ENCODE assay signal across 20 cellular contexts in the genomic region with DNA sequence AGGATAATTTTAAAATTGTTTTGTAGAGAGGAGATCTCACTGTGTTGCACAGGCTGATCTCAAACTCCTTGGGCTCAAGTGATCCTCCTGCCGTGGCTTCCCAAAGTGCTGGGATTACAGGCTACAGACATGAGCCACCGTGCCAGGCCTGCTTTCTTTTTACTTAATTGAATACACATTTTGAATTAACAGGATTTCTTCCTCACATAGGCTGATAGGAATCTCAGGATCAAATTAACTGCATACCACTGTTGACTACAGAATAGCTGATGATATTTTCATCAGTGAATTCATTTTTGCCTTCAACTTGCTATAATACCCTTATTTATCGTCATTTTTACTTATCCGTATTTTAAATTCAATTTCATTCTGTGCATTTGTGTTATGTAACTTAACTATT.
DNase-seq lines count a peak whose midpoint lies in the region; FAIRE-seq and TF ChIP-seq lines count a peak whose summit lies in the region.
"Had no signal": no experiment of that assay in that cellular context is flagged by ENCODE, and none has a peak within 500 bp of the region (broad histone marks: within the 10 kb centered on the region; RNA-seq: fewer than 3 reads in every experiment).

No MANE protein-coding gene starts in this region.

- peak; percentile 30 for DNase-seq in BE2C
- DNase-seq in NCI-H82 treated with DMSO at 0.1 percent for 48 hours (lab: John Stamatoyannopoulos, UW; ENCODE audit: unreplicated experiment): peak; percentile 35
- DNase-seq in SK-N-SH: peak; percentile 31
- DNase-seq in endothelial cell of umbilical vein (ENCODE audit: low read depth, low spot score): no peak
- no peak for DNase-seq in activated CD4-positive, CD25-positive, alpha-beta regulatory T cell (lab: John Stamatoyannopoulos, UW)
- DNase-seq in CD4-positive, alpha-beta memory T cell: no peak
- no peak for DNase-seq in activated effector memory CD4-positive, alpha-beta T cell treated with anti-CD3 and anti-CD28 coated beads, Interleukin-2, amount 50 U/mL, for 16 hours
- no peak for DNase-seq in AML-193 (lab: John Stamatoyannopoulos, UW)
- DNase-seq: 8988T; Caco-2; CD4-positive, CD25-positive, alpha-beta regulatory T cell; DMS153; DMS79; GDM1; GM23248; HCEC 1CT had no signal

- no peaks in the 10 kb centered on the region for H3K9me2 ChIP-seq in SK-N-SH

- H3K9ac ChIP-seq in SK-N-SH: no peak overlapping the region
- no peak overlapping the region for H3K9ac ChIP-seq in endothelial cell of umbilical vein (replicated peaks; ENCODE audit: extremely low read depth, insufficient read depth, low read length)
- H3K9ac ChIP-seq: GM23248 had no signal

- WGBS in SK-N-SH (ENCODE audit: low lambda C conversion rate): 3% methylated on average over 4 of the region's 4 CpGs

- dilution Hi-C loops in endothelial cell of umbilical vein (cut with MboI; ENCODE audit: extremely low pct_ligation_motif_present, low sequenced_read_pairs): no loop called here

- no peak for TF ChIP-seq POLR2A in endothelial cell of umbilical vein (IDR thresholded peaks at IDR 0.05; ENCODE audit: low read depth, low read length)

- H3K36me3 ChIP-seq in BE2C (no peaks in the 10 kb centered on the region), SK-N-SH (replicated peaks in 1 of 2; ENCODE audit: control insufficient read depth in 1 of 2, insufficient read depth in 2 of 2, low read length in 1 of 2) (no peaks in the 10 kb centered on the region), endothelial cell of umbilical vein (ENCODE audit: control insufficient read depth in 2 of 2, extremely low read depth in 1 of 2, insufficient read depth in 2 of 2, low read length in 2 of 2) (no peaks in the 10 kb centered on the region)
- H3K36me3 ChIP-seq in CD4-positive, alpha-beta memory T cell (ENCODE audit: insufficient read depth, low read length): no peaks in the 10 kb centered on the region

- TF ChIP-seq CTCF in BE2C (IDR thresholded peaks at IDR 0.05; ENCODE audit: low read depth, low read length): no peak
- no peak for TF ChIP-seq CTCF in SK-N-SH (IDR thresholded peaks at IDR 0.05)
- TF ChIP-seq CTCF in endothelial cell of umbilical vein (IDR thresholded peaks at IDR 0.05; ENCODE audit: extremely low read depth in 1 of 2, insufficient read depth in 1 of 2, low read depth in 1 of 2, low read length in 2 of 2): no peak

- H3K27me3 ChIP-seq in BE2C (no peaks in the 10 kb centered on the region), SK-N-SH (ENCODE audit: insufficient read depth) (no peaks in the 10 kb centered on the region), endothelial cell of umbilical vein (ENCODE audit: control insufficient read depth in 2 of 2, insufficient read depth in 2 of 2, low read length in 2 of 2) (no peaks in the 10 kb centered on the region)
- H3K27me3 ChIP-seq in CD4-positive, alpha-beta memory T cell (ENCODE audit: insufficient read depth, low read length): no peaks in the 10 kb centered on the region

- H3K4me1 ChIP-seq in BE2C: 0 out of 2 replicates have a peak, but pooled peaks cover 2% of the 10 kb centered on the region
- peaks cover 0 to 13% of the 10 kb centered on the region in 2 experiments; a peak in 2 of 4 replicates for H3K4me1 ChIP-seq in SK-N-SH (ENCODE audit: control insufficient read depth in 1 of 2, insufficient read depth in 2 of 2, low read depth in 1 of 2, low read length in 1 of 2)
- peaks cover 8% of the 10 kb centered on the region for H3K4me1 ChIP-seq in endothelial cell of umbilical vein (ENCODE audit: control insufficient read depth, extremely low read depth, insufficient read depth, low read length)
- no peaks in the 10 kb centered on the region for H3K4me1 ChIP-seq in CD4-positive, alpha-beta memory T cell (ENCODE audit: insufficient read depth, low read length)
- H3K4me1 ChIP-seq: Caco-2 had no signal

- peak; percentile 8 for FAIRE-seq in endothelial cell of umbilical vein (lab: Jason Lieb, UNC)
- FAIRE-seq: GM12892, GM18507 had no signal

- no peaks in the 10 kb centered on the region for H3K4me1 Mint-ChIP-seq in CD4-positive, alpha-beta memory T cell
- H3K4me1 Mint-ChIP-seq: B cell; CD4-positive, CD25-positive, alpha-beta regulatory T cell had no signal

- peak overlapping the region; percentile 31 for H3K4me3 ChIP-seq in BE2C (ENCODE audit: low read depth, low read length)
- H3K4me3 ChIP-seq in SK-N-SH (ENCODE audit: low read depth in 2 of 2, low read length in 1 of 2): no peak overlapping the region
- H3K4me3 ChIP-seq in endothelial cell of umbilical vein (replicated peaks in 1 of 3; ENCODE audit: insufficient read depth in 1 of 3, low read depth in 1 of 3, low read length in 3 of 3): no peak overlapping the region
- no peak overlapping the region for H3K4me3 ChIP-seq in CD4-positive, alpha-beta memory T cell (ENCODE audit: low read length in 2 of 2)
- H3K4me3 ChIP-seq: GM23248 had no signal

- H3K27ac Mint-ChIP-seq in CD4-positive, alpha-beta memory T cell: no peak overlapping the region
- H3K27ac Mint-ChIP-seq: B cell; CD4-positive, CD25-positive, alpha-beta regulatory T cell had no signal

- H3K27ac ChIP-seq in SK-N-SH (ENCODE audit: low read depth in 2 of 2, low read length in 1 of 2): peak overlapping the region in 1 of 2 experiments; percentile 64; a peak in 2 of 4 replicates
- H3K27ac ChIP-seq in endothelial cell of umbilical vein (ENCODE audit: insufficient read depth, low read depth, low read length): no peak overlapping the region
- no peak overlapping the region for H3K27ac ChIP-seq in CD4-positive, alpha-beta memory T cell (ENCODE audit: low read depth, low read length)
- H3K27ac ChIP-seq: GM23248, HL-60 had no signal

- no TSS peak for BruUV-seq in endothelial cell of umbilical vein (replicated peaks; lab: Mats Ljungman, UMichigan)

- no peaks in the 10 kb centered on the region for H3F3A ChIP-seq in SK-N-SH (replicated peaks; ENCODE audit: insufficient read depth)

- H2AFZ ChIP-seq in SK-N-SH (ENCODE audit: low read depth) (no peak overlapping the region), endothelial cell of umbilical vein (ENCODE audit: low read depth, low read length) (no peak overlapping the region)
- H2AFZ ChIP-seq: GM23248 had no signal

- H3K79me2 ChIP-seq in SK-N-SH (ENCODE audit: insufficient read depth): no peaks in the 10 kb centered on the region
- no peaks in the 10 kb centered on the region for H3K79me2 ChIP-seq in endothelial cell of umbilical vein (ENCODE audit: control insufficient read depth, insufficient read depth, low read length)

- no peak for TF ChIP-seq EP300 in SK-N-SH (IDR thresholded peaks at IDR 0.05; ENCODE audit: borderline replicate concordance in 1 of 2, low read depth in 1 of 2, low read length in 1 of 2)

- H3K36me3 Mint-ChIP-seq in CD4-positive, alpha-beta memory T cell: no peaks in the 10 kb centered on the region
- H3K36me3 Mint-ChIP-seq: CD4-positive, CD25-positive, alpha-beta regulatory T cell had no signal

- H3K27me3 Mint-ChIP-seq in CD4-positive, alpha-beta memory T cell: no peaks in the 10 kb centered on the region
- H3K27me3 Mint-ChIP-seq: B cell; CD4-positive, CD25-positive, alpha-beta regulatory T cell had no signal

- intact Hi-C loops in endothelial cell of umbilical vein (cut with micrococcal nuclease): no loop called here
- intact Hi-C loops in CD4-positive, alpha-beta memory T cell (cut with micrococcal nuclease): no loop called here

- H3K9me3 ChIP-seq in BE2C: no peaks in the 10 kb centered on the region
- H3K9me3 ChIP-seq in SK-N-SH: no peaks in the 10 kb centered on the region
- H3K9me3 ChIP-seq in endothelial cell of umbilical vein (replicated peaks; ENCODE audit: control insufficient read depth, insufficient read depth, low read length): no peaks in the 10 kb centered on the region
- H3K9me3 ChIP-seq in CD4-positive, alpha-beta memory T cell (ENCODE audit: control insufficient read depth in 1 of 2, low read length in 2 of 2): peaks cover 0 to 6% of the 10 kb centered on the region in 2 donors
- H3K9me3 ChIP-seq: Caco-2 had no signal

- POLR2A ChIA-PET in SK-N-SH (lab: Yijun Ruan, JAX): no interaction called here
- POLR2A ChIA-PET in endothelial cell of umbilical vein (lab: Charles Lee): no interaction called here
- POLR2A ChIA-PET in CD4-positive, alpha-beta memory T cell (lab: Charles Lee; ENCODE audit: partially characterized antibody): no interaction called here

- no peaks in the 10 kb centered on the region for H3K9me1 ChIP-seq in endothelial cell of umbilical vein (replicated peaks; ENCODE audit: control insufficient read depth, extremely low read depth, insufficient read depth, low read length)

- H4K20me1 ChIP-seq in SK-N-SH (ENCODE audit: insufficient read depth) (no peaks in the 10 kb centered on the region), endothelial cell of umbilical vein (replicated peaks; ENCODE audit: control insufficient read depth, extremely low read depth, insufficient read depth, low read length) (no peaks in the 10 kb centered on the region)

- CTCF ChIA-PET in SK-N-SH (lab: Yijun Ruan, JAX) (interaction anchor here (0.7 to 2.5 kb wide), 2 partner anchors 8 to 401 kb away, joined by 3 to 16 read pairs; no protein-coding TSS in a partner anchor), endothelial cell of umbilical vein (lab: Charles Lee) (interaction anchor here (1.6 kb wide), 1 partner anchor 9 kb away, joined by 5 read pairs; no protein-coding TSS in a partner anchor)
- CTCF ChIA-PET in CD4-positive, alpha-beta memory T cell (lab: Charles Lee; ENCODE audit: partially characterized antibody): interaction anchor here (1.4 kb wide), 1 partner anchor 8 kb away, joined by 3 read pairs; no protein-coding TSS in a partner anchor

- no peak for TF ChIP-seq RAD21 in SK-N-SH (IDR thresholded peaks at IDR 0.05; ENCODE audit: low read length)

- H3K4me3 Mint-ChIP-seq in CD4-positive, alpha-beta memory T cell: no peak overlapping the region
- H3K4me3 Mint-ChIP-seq: B cell; CD4-positive, CD25-positive, alpha-beta regulatory T cell had no signal

- H3K9me3 Mint-ChIP-seq in CD4-positive, alpha-beta memory T cell: peaks cover 0 to 8% (median 3%) of the 10 kb centered on the region in 8 donors

- H3K4me2 ChIP-seq in SK-N-SH (no peak overlapping the region), endothelial cell of umbilical vein (ENCODE audit: insufficient read depth, low read length) (no peak overlapping the region)

TF ChIP-seq in endothelial cell of umbilical vein, 7 proteins besides CTCF, POLR2A, EP300 and RAD21:
- TF ChIP-seq, protein P1, sequence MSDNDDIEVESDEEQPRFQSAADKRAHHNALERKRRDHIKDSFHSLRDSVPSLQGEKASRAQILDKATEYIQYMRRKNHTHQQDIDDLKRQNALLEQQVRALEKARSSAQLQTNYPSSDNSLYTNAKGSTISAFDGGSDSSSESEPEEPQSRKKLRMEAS (IDR thresholded peaks at IDR 0.05; ENCODE audit: insufficient read depth, insufficient read length): no peak
- no peak for TF ChIP-seq FOS (IDR thresholded peaks at IDR 0.05; ENCODE audit: borderline replicate concordance, insufficient read depth, low read length)

Comparison
In these comparisons a context has a peak if more than half of its experiments do, and no peak if none do; other contexts are left out.
1. DNase-seq: peak in BE2C (single experiment), NCI-H82 treated with DMSO at 0.1 percent for 48 hours (single experiment) and SK-N-SH (single experiment); none in endothelial cell of umbilical vein (single experiment), activated CD4-positive, CD25-positive, alpha-beta regulatory T cell (0 of 4), CD4-positive, alpha-beta memory T cell (0 of 5), activated effector memory CD4-positive, alpha-beta T cell treated with anti-CD3 and anti-CD28 coated beads, Interleukin-2, amount 50 U/mL, for 16 hours (single experiment) and AML-193 (0 of 2).